Comparison of ENCODE assay signal across 8 cellular contexts in the genomic region with DNA sequence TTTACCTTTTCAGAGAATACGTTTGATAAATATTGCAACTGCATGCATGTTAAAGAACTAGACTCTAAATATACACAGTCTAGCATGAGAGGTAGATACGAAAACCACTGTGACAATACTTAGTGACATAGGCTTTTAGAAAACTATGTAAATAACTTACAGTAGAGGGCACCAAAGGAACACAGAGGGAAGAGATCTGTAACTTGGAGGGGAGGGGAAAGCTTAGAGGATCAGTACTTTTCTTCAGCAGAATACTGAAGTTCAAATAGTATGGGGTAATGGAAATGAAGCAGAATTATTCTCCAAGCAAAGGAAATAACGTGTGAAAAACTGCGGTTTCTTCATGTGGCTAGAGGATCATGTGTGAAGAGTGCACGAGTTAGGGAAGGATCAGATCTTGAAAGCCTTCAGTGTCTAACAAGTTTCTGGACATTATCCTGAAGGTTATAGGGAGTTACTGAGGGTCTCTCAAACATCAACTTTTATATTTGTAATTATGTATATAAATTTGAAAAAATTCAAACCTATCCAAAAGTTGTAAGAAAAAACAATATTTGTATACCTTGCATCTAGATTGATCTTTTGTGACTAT.
A peak's percentile ranks its signal among the peaks of the same experiment; 100 is the strongest.
DNase-seq lines count a peak whose midpoint lies in the region; ATAC-seq and TF ChIP-seq lines count a peak whose summit lies in the region.

No MANE protein-coding gene starts in this region.

- no peak overlapping the region for H3K4me3 Mint-ChIP-seq in central memory CD8-positive, alpha-beta T cell

- no peaks in the 10 kb centered on the region for H3K9me3 Mint-ChIP-seq in central memory CD8-positive, alpha-beta T cell

- H3K27ac Mint-ChIP-seq in central memory CD8-positive, alpha-beta T cell (ENCODE audit: low read depth), result no peak overlapping the region

- TF ChIP-seq CTCF in left lung (IDR thresholded peaks at IDR 0.05), result peak in 1 of 2 donors; percentile 45

- peak; percentile 22 for DNase-seq in NOMO-1 treated with DMSO at 0.1 percent for 48 hours (lab: John Stamatoyannopoulos, UW; ENCODE audit: unreplicated experiment)
- DNase-seq in NOMO-1 treated with dmso at 0.1 percent for 144 hours (lab: John Stamatoyannopoulos, UW; ENCODE audit: unreplicated experiment), result no peak
- peak; percentile 30 for DNase-seq in NCI-H460 (ENCODE audit: extremely low read depth, low read depth)
- no peak for DNase-seq in central memory CD8-positive, alpha-beta T cell (ENCODE audit: low spot score in 2 of 2)
- DNase-seq in left lung, result no peak
- DNase-seq in NK-92 (lab: John Stamatoyannopoulos, UW; ENCODE audit: unreplicated experiment), result no peak
- DNase-seq in UCSD-AML1 (lab: John Stamatoyannopoulos, UW; ENCODE audit: unreplicated experiment), result no peak

- no peaks in the 10 kb centered on the region for H3K4me1 Mint-ChIP-seq in central memory CD8-positive, alpha-beta T cell

- peaks cover 2% of the 10 kb centered on the region for H3K36me3 Mint-ChIP-seq in central memory CD8-positive, alpha-beta T cell (ENCODE audit: insufficient read depth)

- H3K4me1 ChIP-seq in left lung, result no peaks in the 10 kb centered on the region

- peak; percentile 61 for ATAC-seq in HG02571 (IDR thresholded peaks at IDR 0.05; ENCODE audit: unreplicated experiment)
- ATAC-seq in central memory CD8-positive, alpha-beta T cell (replicated peaks; ENCODE audit: extremely low read depth, poor library complexity, severe bottlenecking), result peak; percentile 43
- ATAC-seq in left lung, result peak; percentile 93

- H3K27ac ChIP-seq in left lung, result no peak overlapping the region

- no peaks in the 10 kb centered on the region for H3K36me3 ChIP-seq in left lung

- H3K9me3 ChIP-seq in left lung, result no peaks in the 10 kb centered on the region

- intact Hi-C loops in left lung (cut with DNase I), result no loop called here

- H3K27me3 ChIP-seq in left lung, result no peaks in the 10 kb centered on the region

- H3K27me3 Mint-ChIP-seq in central memory CD8-positive, alpha-beta T cell, result peaks cover 28% of the 10 kb centered on the region

- H3K4me3 ChIP-seq in left lung, result no peak overlapping the region

Comparison
In these comparisons a context has a peak if more than half of its experiments do, and no peak if none do; other contexts are left out.
1. DNase-seq: peak in NOMO-1 treated with DMSO at 0.1 percent for 48 hours (single experiment) and NCI-H460 (single experiment); none in NOMO-1 treated with dmso at 0.1 percent for 144 hours (single experiment), central memory CD8-positive, alpha-beta T cell (0 of 2), left lung (0 of 2), NK-92 (single experiment) and UCSD-AML1 (single experiment).
2. ATAC-seq: peak in every context shown above with its lines; median percentile 93 in left lung; 61 in HG02571; 43 in central memory CD8-positive, alpha-beta T cell.